8 cellular contexts compared by ENCODE assay signal in the genomic region with DNA sequence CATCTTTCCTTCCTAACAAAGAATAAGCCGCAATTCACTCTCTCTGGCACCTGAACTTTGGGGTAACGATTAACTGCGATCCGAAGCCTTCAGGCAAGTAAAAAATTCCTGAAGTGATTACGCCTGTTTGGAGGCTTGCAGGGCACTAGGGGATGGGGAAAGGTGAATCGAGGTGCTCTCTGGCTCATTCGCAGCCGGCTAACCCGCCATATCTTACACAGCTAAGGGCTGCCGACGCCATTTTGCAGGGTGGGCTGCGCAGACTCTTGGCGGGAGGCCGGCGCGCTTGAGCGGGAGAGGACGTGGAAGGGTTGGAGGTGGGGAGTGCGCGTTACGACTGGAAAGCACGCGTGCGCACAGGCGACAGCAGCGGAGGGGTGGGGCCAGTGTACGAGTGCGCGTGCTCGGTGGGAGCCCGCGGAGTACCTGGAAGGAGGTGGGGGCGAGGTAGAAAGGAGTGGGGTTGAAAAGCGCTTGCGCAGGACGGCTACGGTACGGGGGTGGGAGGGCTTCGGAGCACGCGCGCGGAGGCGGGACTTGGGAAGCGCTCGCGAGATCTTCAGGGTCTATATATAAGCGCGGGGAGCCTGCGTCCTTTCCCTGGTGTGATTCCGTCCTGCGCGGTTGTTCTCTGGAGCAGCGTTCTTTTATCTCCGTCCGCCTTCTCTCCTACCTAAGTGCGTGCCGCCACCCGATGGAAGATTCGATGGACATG. TPM values are rescaled to one million over a fixed set of nuclear protein-coding genes. Genes with fewer than 3 reads are reported as not detected.
DNase-seq lines count a peak whose midpoint lies in the region; ATAC-seq and TF ChIP-seq lines count a peak whose summit lies in the region.

A gene with protein sequence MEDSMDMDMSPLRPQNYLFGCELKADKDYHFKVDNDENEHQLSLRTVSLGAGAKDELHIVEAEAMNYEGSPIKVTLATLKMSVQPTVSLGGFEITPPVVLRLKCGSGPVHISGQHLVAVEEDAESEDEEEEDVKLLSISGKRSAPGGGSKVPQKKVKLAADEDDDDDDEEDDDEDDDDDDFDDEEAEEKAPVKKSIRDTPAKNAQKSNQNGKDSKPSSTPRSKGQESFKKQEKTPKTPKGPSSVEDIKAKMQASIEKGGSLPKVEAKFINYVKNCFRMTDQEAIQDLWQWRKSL (plus strand): TSS at position 595 of the 715 bp plus-strand sequence. CDS start 100 bp downstream, at position 695.

- peaks cover 38% of the 10 kb centered on the region for H3K36me3 Mint-ChIP-seq in T-helper 1 cell treated with Interleukin-12 subunit alpha and Interleukin-12 subunit beta and Interleukin-4 antibody, amounts not matched to agents 30 μg/mL and 1 μg/mL, for 36 hours (ENCODE audit: low read depth)

- peak within 1 kb of the TSS; percentile 98 for H3K27ac Mint-ChIP-seq in T-helper 1 cell treated with Interleukin-12 subunit alpha and Interleukin-12 subunit beta and Interleukin-4 antibody, amounts not matched to agents 30 μg/mL and 1 μg/mL, for 36 hours

- peaks cover 7% of the 10 kb centered on the region for H3K27me3 Mint-ChIP-seq in T-helper 1 cell treated with Interleukin-12 subunit alpha and Interleukin-12 subunit beta and Interleukin-4 antibody, amounts not matched to agents 30 μg/mL and 1 μg/mL, for 36 hours (ENCODE audit: low read depth)

- TF ChIP-seq CTCF in GM13977 (IDR thresholded peaks at IDR 0.05; ENCODE audit: extremely low read depth, insufficient read depth, missing control alignments) = no peak
- no peak for TF ChIP-seq CTCF in upper lobe of right lung (IDR thresholded peaks at IDR 0.05)

- peaks cover 23% of the 10 kb centered on the region for H3K36me3 ChIP-seq in upper lobe of right lung

- ATAC-seq in HG02884 (IDR thresholded peaks at IDR 0.05; ENCODE audit: unreplicated experiment) (peak; percentile 72), left cardiac atrium (peak; percentile 97), upper lobe of right lung (peak; percentile 98)

- peaks cover 31% of the 10 kb centered on the region for H3K4me1 ChIP-seq in upper lobe of right lung

- H3K27me3 ChIP-seq in upper lobe of right lung = no peaks in the 10 kb centered on the region

- intact Hi-C loops in left cardiac atrium (cut with DNase I) = no loop called here
- intact Hi-C loops in posterior vena cava (cut with DNase I) = no loop called here
- intact Hi-C loops in upper lobe of right lung (cut with DNase I) = no loop called here

- peak within 1 kb of the TSS; percentile 91 for H3K27ac ChIP-seq in upper lobe of right lung

- peak; percentile 99 for DNase-seq in GM13977 (ENCODE audit: low spot score)
- DNase-seq in NCI-H1694 (lab: John Stamatoyannopoulos, UW) = peak; percentile 96
- DNase-seq in amniotic stem cell (lab: John Stamatoyannopoulos, UW) = peak; percentile 93
- DNase-seq in left cardiac atrium = peak; percentile 96
- peak; percentile 99 for DNase-seq in posterior vena cava (ENCODE audit: low spot score)
- peak; percentile 99 for DNase-seq in upper lobe of right lung

- in situ Hi-C loops in GM13977 (cut with MboI; ENCODE audit: low pct_unique_long_range_greater_than_20kb, low sequenced_read_pairs, unreplicated experiment) = no loop called here

- peaks cover 39% of the 10 kb centered on the region for H3K4me1 Mint-ChIP-seq in T-helper 1 cell treated with Interleukin-12 subunit alpha and Interleukin-12 subunit beta and Interleukin-4 antibody, amounts not matched to agents 30 μg/mL and 1 μg/mL, for 36 hours (ENCODE audit: low read depth)

- no peaks in the 10 kb centered on the region for H3K9me3 Mint-ChIP-seq in T-helper 1 cell treated with Interleukin-12 subunit alpha and Interleukin-12 subunit beta and Interleukin-4 antibody, amounts not matched to agents 30 μg/mL and 1 μg/mL, for 36 hours

- peak within 1 kb of the TSS; percentile 97 for H3K4me3 Mint-ChIP-seq in T-helper 1 cell treated with Interleukin-12 subunit alpha and Interleukin-12 subunit beta and Interleukin-4 antibody, amounts not matched to agents 30 μg/mL and 1 μg/mL, for 36 hours

- H3K9me3 ChIP-seq in upper lobe of right lung = no peaks in the 10 kb centered on the region

- H3K4me3 ChIP-seq in upper lobe of right lung = peak within 1 kb of the TSS; percentile 92

RNA-seq across cellular contexts. Expression of the gene that starts here (rescaled TPM):
- total RNA-seq in left cardiac atrium (100 to 1,000 TPM; 286 to 408 TPM), posterior vena cava (100 to 1,000 TPM; 500 to 508 TPM), upper lobe of right lung (585 TPM)

Comparison
In these comparisons a context has a peak if more than half of its experiments do, and no peak if none do; other contexts are left out.
1. Peak in every context shown above with its lines: DNase-seq, ATAC-seq, H3K4me3 ChIP-seq and H3K27ac ChIP-seq.